Comparison of ENCODE assay signal across 1 cellular context in the genomic region with DNA sequence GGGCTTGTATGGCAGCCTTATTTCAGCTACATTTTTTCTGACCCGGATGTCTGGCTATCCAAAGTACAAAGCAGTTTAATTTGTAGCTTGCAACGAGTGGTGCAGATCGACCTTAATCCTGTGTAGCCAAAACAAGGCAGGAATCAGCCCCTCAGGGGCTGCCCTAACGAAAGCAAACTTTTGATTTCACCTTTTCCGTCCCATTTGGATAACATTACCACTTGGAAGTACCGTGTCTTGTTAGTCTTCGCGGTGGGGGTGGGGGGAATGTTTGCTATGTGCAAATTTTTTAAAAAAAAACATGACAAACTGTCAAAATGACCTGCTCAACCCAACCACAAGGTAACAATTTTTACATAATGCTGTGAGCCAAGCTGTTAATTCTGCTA.
TF ChIP-seq lines count a peak whose summit lies in the region.

No MANE protein-coding gene starts in this region.

TF ChIP-seq in endothelial cell of umbilical vein, 7 proteins besides CTCF, POLR2A, EP300 and RAD21:
- TF ChIP-seq MAX (IDR thresholded peaks at IDR 0.05; ENCODE audit: insufficient read depth, insufficient read length) (no peak), POLR2AphosphoS5 (IDR thresholded peaks at IDR 0.05; ENCODE audit: insufficient read depth, low read depth, low read length) (no peak)
